12 cellular contexts compared by ENCODE assay signal in the genomic region with DNA sequence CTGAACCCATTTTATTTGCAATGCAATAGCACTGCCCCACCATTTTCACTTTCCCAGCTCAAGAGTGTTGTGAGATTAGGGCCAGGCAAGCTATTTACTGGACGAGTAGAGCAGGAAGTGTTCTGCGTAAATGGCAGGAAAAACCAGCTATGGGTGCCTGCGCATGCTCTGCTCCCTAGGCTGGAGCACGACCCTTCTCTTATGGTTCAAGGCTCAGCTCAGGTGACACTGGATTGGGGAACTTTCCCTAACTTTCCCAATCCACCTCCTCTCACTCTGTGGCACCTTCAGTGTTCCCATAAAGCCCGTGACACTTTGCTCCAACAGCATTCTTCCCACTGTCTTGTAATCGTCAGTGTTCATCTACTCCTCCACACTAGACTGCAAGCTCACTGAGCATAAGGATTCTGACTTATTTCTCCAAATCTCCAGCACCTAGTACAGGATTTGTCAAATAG. TPM values are rescaled to one million over a fixed set of nuclear protein-coding genes. Genes with fewer than 3 reads are reported as not detected.
A peak's percentile ranks its signal among the peaks of the same experiment; 100 is the strongest.
DNase-seq lines count a peak whose midpoint lies in the region; ATAC-seq lines count a peak whose summit lies in the region.
"Had no signal": no experiment of that assay in that cellular context is flagged by ENCODE, and none has a peak within 500 bp of the region (broad histone marks: within the 10 kb centered on the region; RNA-seq: fewer than 3 reads in every experiment).

No MANE protein-coding gene starts in this region.

- H3K4me3 Mint-ChIP-seq in activated CD4-positive, alpha-beta memory T cell treated with anti-CD3 and anti-CD28 coated beads for 36 hours: no peak overlapping the region
- H3K4me3 Mint-ChIP-seq in activated CD4-positive, alpha-beta memory T cell treated with anti-CD3 and anti-CD28 coated beads, Interleukin-2, amount 10 ng/mL, durations not matched to agents 7 days and 5 days: no peak overlapping the region
- peak overlapping the region; percentile 10 to 28 for H3K4me3 Mint-ChIP-seq in effector memory CD8-positive, alpha-beta T cell
- H3K4me3 Mint-ChIP-seq: activated B cell treated with CpG ODN at 0.5 μM for 24 hours had no signal

- ATAC-seq in HG02610 (IDR thresholded peaks at IDR 0.05; ENCODE audit: unreplicated experiment): peak; percentile 18
- ATAC-seq in effector memory CD8-positive, alpha-beta T cell (replicated peaks): no peak

- peaks cover 5% of the 10 kb centered on the region for H3K36me3 Mint-ChIP-seq in activated CD4-positive, alpha-beta memory T cell treated with anti-CD3 and anti-CD28 coated beads for 36 hours
- peaks cover 1% of the 10 kb centered on the region for H3K36me3 Mint-ChIP-seq in activated CD4-positive, alpha-beta memory T cell treated with anti-CD3 and anti-CD28 coated beads, Interleukin-2, amount 10 ng/mL, durations not matched to agents 7 days and 5 days (ENCODE audit: low read depth)
- peaks cover 25% of the 10 kb centered on the region for H3K36me3 Mint-ChIP-seq in effector memory CD8-positive, alpha-beta T cell (ENCODE audit: insufficient read depth)

- H3K4me1 Mint-ChIP-seq in activated CD4-positive, alpha-beta memory T cell treated with anti-CD3 and anti-CD28 coated beads for 36 hours (ENCODE audit: low read depth): peaks cover 41% of the 10 kb centered on the region
- peaks cover 42% of the 10 kb centered on the region for H3K4me1 Mint-ChIP-seq in activated CD4-positive, alpha-beta memory T cell treated with anti-CD3 and anti-CD28 coated beads, Interleukin-2, amount 10 ng/mL, durations not matched to agents 7 days and 5 days
- peaks cover 37 to 38% of the 10 kb centered on the region in 2 donors for H3K4me1 Mint-ChIP-seq in effector memory CD8-positive, alpha-beta T cell (ENCODE audit: low read depth in 2 of 2)

- peaks cover 3% of the 10 kb centered on the region for H3K27me3 Mint-ChIP-seq in activated CD4-positive, alpha-beta memory T cell treated with anti-CD3 and anti-CD28 coated beads for 36 hours
- peaks cover 6% of the 10 kb centered on the region for H3K27me3 Mint-ChIP-seq in activated CD4-positive, alpha-beta memory T cell treated with anti-CD3 and anti-CD28 coated beads, Interleukin-2, amount 10 ng/mL, durations not matched to agents 7 days and 5 days
- peaks cover 0 to 12% of the 10 kb centered on the region in 2 donors for H3K27me3 Mint-ChIP-seq in effector memory CD8-positive, alpha-beta T cell
- H3K27me3 Mint-ChIP-seq: activated B cell treated with CpG ODN at 0.5 μM for 24 hours had no signal

- peak; percentile 43 for DNase-seq in activated CD4-positive, alpha-beta memory T cell treated with anti-CD3 and anti-CD28 coated beads for 36 hours
- DNase-seq in activated CD4-positive, alpha-beta memory T cell treated with anti-CD3 and anti-CD28 coated beads, Interleukin-2, amount 10 ng/mL, durations not matched to agents 7 days and 5 days: no peak
- no peak for DNase-seq in effector memory CD8-positive, alpha-beta T cell
- DNase-seq in putamen (ENCODE audit: low spot score) (peak; percentile 19), HUDEP-2 (lab: John Stamatoyannopoulos, UW; ENCODE audit: unreplicated experiment in 76 of 76) (no peak), AML-193 (lab: John Stamatoyannopoulos, UW) (no peak), posterior vena cava (ENCODE audit: low spot score) (no peak)
- DNase-seq: activated B cell treated with CpG ODN at 0.5 μM for 24 hours, GF-D8, NCI-H1930, RPMI8226 had no signal

- CTCF ChIA-PET in activated CD4-positive, alpha-beta memory T cell treated with anti-CD3 and anti-CD28 coated beads for 36 hours (lab: Charles Lee): interaction anchor here (1.0 to 1.4 kb wide), 2 partner anchors 19 to 171 kb away, joined by 3 to 5 read pairs; no protein-coding TSS in a partner anchor
- CTCF ChIA-PET in activated CD4-positive, alpha-beta memory T cell treated with anti-CD3 and anti-CD28 coated beads, Interleukin-2, amount 10 ng/mL, durations not matched to agents 7 days and 5 days (lab: Charles Lee): no interaction called here

- intact Hi-C loops in activated CD4-positive, alpha-beta memory T cell treated with anti-CD3 and anti-CD28 coated beads for 36 hours (cut with micrococcal nuclease): loop anchor here (2.0 to 10.0 kb wide), 7 partner anchors 171 to 989 kb away; partner anchors contain the start of genes ATP1A1, GDAP2, TRIM45 and WDR3
- intact Hi-C loops in posterior vena cava (cut with DNase I): no loop called here

- peak overlapping the region; percentile 28 for H3K27ac Mint-ChIP-seq in activated CD4-positive, alpha-beta memory T cell treated with anti-CD3 and anti-CD28 coated beads for 36 hours
- no peak overlapping the region for H3K27ac Mint-ChIP-seq in activated CD4-positive, alpha-beta memory T cell treated with anti-CD3 and anti-CD28 coated beads, Interleukin-2, amount 10 ng/mL, durations not matched to agents 7 days and 5 days
- peak overlapping the region in 1 of 2 donors; percentile 68 for H3K27ac Mint-ChIP-seq in effector memory CD8-positive, alpha-beta T cell
- H3K27ac Mint-ChIP-seq: activated B cell treated with CpG ODN at 0.5 μM for 24 hours had no signal

- POLR2A ChIA-PET in activated CD4-positive, alpha-beta memory T cell treated with anti-CD3 and anti-CD28 coated beads for 36 hours (lab: Charles Lee): interaction anchor here (0.7 kb wide), 1 partner anchor 171 kb away, joined by 3 read pairs; no protein-coding TSS in a partner anchor
- POLR2A ChIA-PET in activated CD4-positive, alpha-beta memory T cell treated with anti-CD3 and anti-CD28 coated beads, Interleukin-2, amount 10 ng/mL, durations not matched to agents 7 days and 5 days (lab: Charles Lee): interaction anchor here (0.7 to 1.4 kb wide), 2 partner anchors 10 to 484 kb away, joined by 3 to 4 read pairs; no protein-coding TSS in a partner anchor

- no peaks in the 10 kb centered on the region for H3K9me3 Mint-ChIP-seq in activated CD4-positive, alpha-beta memory T cell treated with anti-CD3 and anti-CD28 coated beads for 36 hours
- no peaks in the 10 kb centered on the region for H3K9me3 Mint-ChIP-seq in activated CD4-positive, alpha-beta memory T cell treated with anti-CD3 and anti-CD28 coated beads, Interleukin-2, amount 10 ng/mL, durations not matched to agents 7 days and 5 days
- no peaks in the 10 kb centered on the region for H3K9me3 Mint-ChIP-seq in effector memory CD8-positive, alpha-beta T cell
- H3K9me3 Mint-ChIP-seq: activated B cell treated with CpG ODN at 0.5 μM for 24 hours had no signal

RNA-seq across cellular contexts. Expression of gene MAN1A2, which starts 3.6 kb away (rescaled TPM):
- 10 to 100 TPM; 18.3 to 22.5 TPM for total RNA-seq in activated CD4-positive, alpha-beta memory T cell treated with anti-CD3 and anti-CD28 coated beads for 36 hours
- 10 to 100 TPM; 33.8 to 35.0 TPM for total RNA-seq in activated CD4-positive, alpha-beta memory T cell treated with anti-CD3 and anti-CD28 coated beads, Interleukin-2, amount 10 ng/mL, durations not matched to agents 7 days and 5 days
- 10 to 100 TPM; 47.3 to 48.7 TPM for total RNA-seq in posterior vena cava

Comparison
In these comparisons a context has a peak if more than half of its experiments do, and no peak if none do; other contexts are left out.
1. DNase-seq: peak in activated CD4-positive, alpha-beta memory T cell treated with anti-CD3 and anti-CD28 coated beads for 36 hours (single experiment) and putamen (single experiment); none in activated CD4-positive, alpha-beta memory T cell treated with anti-CD3 and anti-CD28 coated beads, Interleukin-2, amount 10 ng/mL, durations not matched to agents 7 days and 5 days (single experiment), effector memory CD8-positive, alpha-beta T cell (0 of 3), HUDEP-2 (0 of 76), AML-193 (0 of 2) and posterior vena cava (single experiment).
2. H3K4me3 Mint-ChIP-seq: peak in effector memory CD8-positive, alpha-beta T cell (2 of 2); none in activated CD4-positive, alpha-beta memory T cell treated with anti-CD3 and anti-CD28 coated beads for 36 hours (single experiment) and activated CD4-positive, alpha-beta memory T cell treated with anti-CD3 and anti-CD28 coated beads, Interleukin-2, amount 10 ng/mL, durations not matched to agents 7 days and 5 days (single experiment).